1 cellular context compared by ENCODE assay signal in genomic region chr20:41005361-41005729, GRCh38.
A peak's percentile ranks its signal among the peaks of the same experiment; 100 is the strongest.
TF ChIP-seq lines count a peak whose summit lies in the region.

No MANE protein-coding gene starts in this region.

TF ChIP-seq in A549, 52 proteins besides CTCF, POLR2A, EP300 and RAD21:
- TF ChIP-seq PBX3 (IDR thresholded peaks at IDR 0.05) (0 out of 2 replicates have a peak, but pooled peaks have one; percentile 27), MAX (IDR thresholded peaks at IDR 0.05) (0 out of 2 replicates have a peak, but pooled peaks have one; percentile 31), CBX8 (IDR thresholded peaks at IDR 0.05) (no peak), RARB (CRISPR knock-in tag; IDR thresholded peaks at IDR 0.05) (no peak)
